1 cellular context compared by ENCODE assay signal in the genomic region with DNA sequence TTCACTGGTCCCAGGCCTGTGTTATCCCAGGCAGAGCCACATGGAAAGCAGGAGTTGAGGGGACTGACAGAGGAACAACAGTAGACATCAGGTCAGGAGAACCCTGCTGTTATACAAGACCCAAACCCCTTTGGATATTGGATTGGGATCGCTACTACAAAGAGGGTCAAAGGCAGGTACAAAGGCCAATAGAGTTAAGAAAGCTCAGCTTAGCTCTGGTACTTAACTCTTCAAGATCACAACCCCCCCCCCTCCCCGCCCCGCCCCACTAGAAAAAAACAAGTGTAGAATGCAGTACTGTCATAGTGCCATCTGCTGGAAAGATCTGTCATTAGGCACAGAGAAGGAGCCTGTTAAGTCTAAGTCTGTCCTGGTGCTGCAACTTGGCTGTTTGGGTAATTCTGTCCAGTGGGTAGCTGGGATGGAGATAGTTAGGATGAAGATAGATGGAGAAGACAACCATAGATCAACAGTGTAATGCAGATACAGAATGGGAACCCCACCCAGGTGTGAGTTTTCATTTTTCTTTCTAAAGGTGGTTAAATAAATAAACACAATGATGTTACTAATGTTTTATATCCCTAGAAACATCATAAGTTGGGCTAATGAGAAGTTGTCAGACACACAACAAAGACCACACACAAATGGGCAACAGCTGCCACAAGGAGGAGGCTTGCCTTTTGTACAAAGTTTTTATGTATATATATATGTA.
TF ChIP-seq lines count a peak whose summit lies in the region.

No MANE protein-coding gene starts in this region.

TF ChIP-seq in HepG2, 621 proteins besides CTCF, POLR2A, EP300 and RAD21 (continued from another document and continues in another):
- no peak for TF ChIP-seq ZNF781 (CRISPR knock-in tag; IDR thresholded peaks at IDR 0.05; ENCODE audit: borderline replicate concordance, not compliant biosample characterization)
- no peak for TF ChIP-seq POGZ (CRISPR knock-in tag; IDR thresholded peaks at IDR 0.05)
- TF ChIP-seq SIN3B (IDR thresholded peaks at IDR 0.05; ENCODE audit: low read length) = no peak
- TF ChIP-seq THYN1 (CRISPR knock-in tag; IDR thresholded peaks at IDR 0.05; ENCODE audit: borderline replicate concordance, low read depth) = no peak
- TF ChIP-seq POLR2G (IDR thresholded peaks at IDR 0.05; ENCODE audit: low read depth, low read length) = no peak
- TF ChIP-seq ZNF883 (CRISPR knock-in tag; IDR thresholded peaks at IDR 0.05; ENCODE audit: not compliant biosample characterization) = no peak
- no peak for TF ChIP-seq NFE2L2 (IDR thresholded peaks at IDR 0.05; ENCODE audit: low read length)
- TF ChIP-seq, protein P1, sequence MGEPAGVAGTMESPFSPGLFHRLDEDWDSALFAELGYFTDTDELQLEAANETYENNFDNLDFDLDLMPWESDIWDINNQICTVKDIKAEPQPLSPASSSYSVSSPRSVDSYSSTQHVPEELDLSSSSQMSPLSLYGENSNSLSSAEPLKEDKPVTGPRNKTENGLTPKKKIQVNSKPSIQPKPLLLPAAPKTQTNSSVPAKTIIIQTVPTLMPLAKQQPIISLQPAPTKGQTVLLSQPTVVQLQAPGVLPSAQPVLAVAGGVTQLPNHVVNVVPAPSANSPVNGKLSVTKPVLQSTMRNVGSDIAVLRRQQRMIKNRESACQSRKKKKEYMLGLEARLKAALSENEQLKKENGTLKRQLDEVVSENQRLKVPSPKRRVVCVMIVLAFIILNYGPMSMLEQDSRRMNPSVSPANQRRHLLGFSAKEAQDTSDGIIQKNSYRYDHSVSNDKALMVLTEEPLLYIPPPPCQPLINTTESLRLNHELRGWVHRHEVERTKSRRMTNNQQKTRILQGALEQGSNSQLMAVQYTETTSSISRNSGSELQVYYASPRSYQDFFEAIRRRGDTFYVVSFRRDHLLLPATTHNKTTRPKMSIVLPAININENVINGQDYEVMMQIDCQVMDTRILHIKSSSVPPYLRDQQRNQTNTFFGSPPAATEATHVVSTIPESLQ (CRISPR knock-in tag; conservative IDR thresholded peaks at IDR 0.05) = no peak
- TF ChIP-seq, protein P2, sequence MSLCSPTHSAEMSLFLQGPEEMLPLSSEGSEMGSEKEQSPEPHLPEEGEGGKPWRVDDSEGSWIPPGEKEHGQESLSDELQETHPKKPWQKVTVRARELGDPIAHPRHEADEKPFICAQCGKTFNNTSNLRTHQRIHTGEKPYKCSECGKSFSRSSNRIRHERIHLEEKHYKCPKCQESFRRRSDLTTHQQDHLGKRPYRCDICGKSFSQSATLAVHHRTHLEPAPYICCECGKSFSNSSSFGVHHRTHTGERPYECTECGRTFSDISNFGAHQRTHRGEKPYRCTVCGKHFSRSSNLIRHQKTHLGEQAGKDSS (CRISPR knock-in tag; IDR thresholded peaks at IDR 0.05; ENCODE audit: borderline replicate concordance, low read depth) = no peak
- TF ChIP-seq SSRP1 (CRISPR knock-in tag; IDR thresholded peaks at IDR 0.05) = no peak
- no peak for TF ChIP-seq RFXAP (CRISPR knock-in tag; IDR thresholded peaks at IDR 0.05; ENCODE audit: borderline replicate concordance)
- TF ChIP-seq, protein P3, sequence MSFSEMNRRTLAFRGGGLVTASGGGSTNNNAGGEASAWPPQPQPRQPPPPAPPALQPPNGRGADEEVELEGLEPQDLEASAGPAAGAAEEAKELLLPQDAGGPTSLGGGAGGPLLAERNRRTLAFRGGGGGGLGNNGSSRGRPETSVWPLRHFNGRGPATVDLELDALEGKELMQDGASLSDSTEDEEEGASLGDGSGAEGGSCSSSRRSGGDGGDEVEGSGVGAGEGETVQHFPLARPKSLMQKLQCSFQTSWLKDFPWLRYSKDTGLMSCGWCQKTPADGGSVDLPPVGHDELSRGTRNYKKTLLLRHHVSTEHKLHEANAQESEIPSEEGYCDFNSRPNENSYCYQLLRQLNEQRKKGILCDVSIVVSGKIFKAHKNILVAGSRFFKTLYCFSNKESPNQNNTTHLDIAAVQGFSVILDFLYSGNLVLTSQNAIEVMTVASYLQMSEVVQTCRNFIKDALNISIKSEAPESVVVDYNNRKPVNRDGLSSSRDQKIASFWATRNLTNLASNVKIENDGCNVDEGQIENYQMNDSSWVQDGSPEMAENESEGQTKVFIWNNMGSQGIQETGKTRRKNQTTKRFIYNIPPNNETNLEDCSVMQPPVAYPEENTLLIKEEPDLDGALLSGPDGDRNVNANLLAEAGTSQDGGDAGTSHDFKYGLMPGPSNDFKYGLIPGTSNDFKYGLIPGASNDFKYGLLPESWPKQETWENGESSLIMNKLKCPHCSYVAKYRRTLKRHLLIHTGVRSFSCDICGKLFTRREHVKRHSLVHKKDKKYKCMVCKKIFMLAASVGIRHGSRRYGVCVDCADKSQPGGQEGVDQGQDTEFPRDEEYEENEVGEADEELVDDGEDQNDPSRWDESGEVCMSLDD (CRISPR knock-in tag; IDR thresholded peaks at IDR 0.05; ENCODE audit: borderline replicate concordance) = no peak
- no peak for TF ChIP-seq ZNF224 (CRISPR knock-in tag; IDR thresholded peaks at IDR 0.05)
- TF ChIP-seq, protein P4, sequence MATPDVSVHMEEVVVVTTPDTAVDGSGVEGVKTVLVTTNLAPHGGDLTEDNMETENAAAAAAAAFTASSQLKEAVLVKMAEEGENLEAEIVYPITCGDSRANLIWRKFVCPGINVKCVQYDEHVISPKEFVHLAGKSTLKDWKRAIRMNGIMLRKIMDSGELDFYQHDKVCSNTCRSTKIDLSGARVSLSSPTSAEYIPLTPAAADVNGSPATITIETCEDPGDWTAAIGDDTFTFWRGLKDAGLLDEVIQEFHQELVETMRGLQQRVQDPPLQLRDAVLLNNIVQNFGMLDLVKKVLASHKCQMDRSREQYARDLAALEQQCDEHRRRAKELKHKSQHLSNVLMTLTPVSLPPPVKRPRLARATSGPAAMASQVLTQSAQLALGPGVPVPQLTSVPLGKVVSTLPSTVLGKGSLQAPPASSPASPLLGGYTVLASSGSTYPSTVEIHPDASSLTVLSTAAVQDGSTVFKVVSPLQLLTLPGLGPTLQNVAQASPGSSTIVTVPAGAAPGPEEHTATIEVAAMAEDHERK (CRISPR knock-in tag; IDR thresholded peaks at IDR 0.05; ENCODE audit: low read depth) = no peak
- TF ChIP-seq ZNF430 (CRISPR knock-in tag; IDR thresholded peaks at IDR 0.05) = no peak
- TF ChIP-seq ZNF546 (CRISPR knock-in tag; conservative IDR thresholded peaks at IDR 0.05) = no peak
- TF ChIP-seq SP1 (IDR thresholded peaks at IDR 0.05) = no peak
- 0 out of 2 replicates have a peak, but pooled peaks have one; percentile 28 for TF ChIP-seq SP1 (CRISPR knock-in tag; IDR thresholded peaks at IDR 0.05)
- TF ChIP-seq, protein P5, sequence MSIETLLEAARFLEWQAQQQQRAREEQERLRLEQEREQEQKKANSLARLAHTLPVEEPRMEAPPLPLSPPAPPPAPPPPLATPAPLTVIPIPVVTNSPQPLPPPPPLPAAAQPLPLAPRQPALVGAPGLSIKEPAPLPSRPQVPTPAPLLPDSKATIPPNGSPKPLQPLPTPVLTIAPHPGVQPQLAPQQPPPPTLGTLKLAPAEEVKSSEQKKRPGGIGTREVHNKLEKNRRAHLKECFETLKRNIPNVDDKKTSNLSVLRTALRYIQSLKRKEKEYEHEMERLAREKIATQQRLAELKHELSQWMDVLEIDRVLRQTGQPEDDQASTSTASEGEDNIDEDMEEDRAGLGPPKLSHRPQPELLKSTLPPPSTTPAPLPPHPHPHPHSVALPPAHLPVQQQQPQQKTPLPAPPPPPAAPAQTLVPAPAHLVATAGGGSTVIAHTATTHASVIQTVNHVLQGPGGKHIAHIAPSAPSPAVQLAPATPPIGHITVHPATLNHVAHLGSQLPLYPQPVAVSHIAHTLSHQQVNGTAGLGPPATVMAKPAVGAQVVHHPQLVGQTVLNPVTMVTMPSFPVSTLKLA (IDR thresholded peaks at IDR 0.05) = no peak
- TF ChIP-seq NR3C1 (CRISPR knock-in tag; IDR thresholded peaks at IDR 0.05) = no peak
- TF ChIP-seq ZNF3 (CRISPR knock-in tag; IDR thresholded peaks at IDR 0.05) = no peak
- TF ChIP-seq, protein P6, sequence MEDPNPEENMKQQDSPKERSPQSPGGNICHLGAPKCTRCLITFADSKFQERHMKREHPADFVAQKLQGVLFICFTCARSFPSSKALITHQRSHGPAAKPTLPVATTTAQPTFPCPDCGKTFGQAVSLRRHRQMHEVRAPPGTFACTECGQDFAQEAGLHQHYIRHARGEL (CRISPR knock-in tag; IDR thresholded peaks at IDR 0.05) = no peak
- no peak for TF ChIP-seq KLF16 (CRISPR knock-in tag; IDR thresholded peaks at IDR 0.05)
- TF ChIP-seq ZNF354B (CRISPR knock-in tag; IDR thresholded peaks at IDR 0.05) = no peak
- no peak for TF ChIP-seq ZNF773 (CRISPR knock-in tag; IDR thresholded peaks at IDR 0.05; ENCODE audit: borderline replicate concordance)
- TF ChIP-seq, protein P7, sequence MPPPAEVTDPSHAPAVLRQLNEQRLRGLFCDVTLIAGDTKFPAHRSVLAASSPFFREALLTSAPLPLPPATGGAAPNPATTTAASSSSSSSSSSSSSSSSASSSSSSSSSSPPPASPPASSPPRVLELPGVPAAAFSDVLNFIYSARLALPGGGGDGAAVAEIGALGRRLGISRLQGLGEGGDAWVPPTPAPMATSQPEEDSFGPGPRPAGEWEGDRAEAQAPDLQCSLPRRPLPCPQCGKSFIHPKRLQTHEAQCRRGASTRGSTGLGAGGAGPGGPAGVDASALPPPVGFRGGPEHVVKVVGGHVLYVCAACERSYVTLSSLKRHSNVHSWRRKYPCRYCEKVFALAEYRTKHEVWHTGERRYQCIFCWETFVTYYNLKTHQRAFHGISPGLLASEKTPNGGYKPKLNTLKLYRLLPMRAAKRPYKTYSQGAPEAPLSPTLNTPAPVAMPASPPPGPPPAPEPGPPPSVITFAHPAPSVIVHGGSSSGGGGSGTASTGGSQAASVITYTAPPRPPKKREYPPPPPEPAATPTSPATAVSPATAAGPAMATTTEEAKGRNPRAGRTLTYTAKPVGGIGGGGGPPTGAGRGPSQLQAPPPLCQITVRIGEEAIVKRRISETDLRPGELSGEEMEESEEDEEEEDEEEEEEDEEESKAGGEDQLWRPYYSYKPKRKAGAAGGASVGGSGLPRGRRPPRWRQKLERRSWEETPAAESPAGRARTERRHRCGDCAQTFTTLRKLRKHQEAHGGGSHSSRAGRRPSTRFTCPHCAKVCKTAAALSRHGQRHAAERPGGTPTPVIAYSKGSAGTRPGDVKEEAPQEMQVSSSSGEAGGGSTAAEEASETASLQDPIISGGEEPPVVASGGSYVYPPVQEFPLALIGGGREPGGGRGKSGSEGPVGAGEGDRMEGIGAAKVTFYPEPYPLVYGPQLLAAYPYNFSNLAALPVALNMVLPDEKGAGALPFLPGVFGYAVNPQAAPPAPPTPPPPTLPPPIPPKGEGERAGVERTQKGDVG (CRISPR knock-in tag; IDR thresholded peaks at IDR 0.05; ENCODE audit: borderline replicate concordance) = no peak
- no peak for TF ChIP-seq SMARCC2 (IDR thresholded peaks at IDR 0.05)
- no peak for TF ChIP-seq ARNT2 (CRISPR knock-in tag; IDR thresholded peaks at IDR 0.05; ENCODE audit: low read depth)
- no peak for TF ChIP-seq TEAD2 (CRISPR knock-in tag; IDR thresholded peaks at IDR 0.05)
- TF ChIP-seq ZNF790 (CRISPR knock-in tag; IDR thresholded peaks at IDR 0.05; ENCODE audit: borderline replicate concordance) = no peak
- no peak for TF ChIP-seq HOXA7 (CRISPR knock-in tag; IDR thresholded peaks at IDR 0.05)
- no peak for TF ChIP-seq SNRNP70 (IDR thresholded peaks at IDR 0.05; ENCODE audit: low read depth, low read length)
- no peak for TF ChIP-seq TOPORS (CRISPR knock-in tag; IDR thresholded peaks at IDR 0.05)
- TF ChIP-seq FOXO1 (CRISPR knock-in tag; IDR thresholded peaks at IDR 0.05) = no peak
- no peak for TF ChIP-seq PHF21A (CRISPR knock-in tag; IDR thresholded peaks at IDR 0.05)
- TF ChIP-seq, protein P8, sequence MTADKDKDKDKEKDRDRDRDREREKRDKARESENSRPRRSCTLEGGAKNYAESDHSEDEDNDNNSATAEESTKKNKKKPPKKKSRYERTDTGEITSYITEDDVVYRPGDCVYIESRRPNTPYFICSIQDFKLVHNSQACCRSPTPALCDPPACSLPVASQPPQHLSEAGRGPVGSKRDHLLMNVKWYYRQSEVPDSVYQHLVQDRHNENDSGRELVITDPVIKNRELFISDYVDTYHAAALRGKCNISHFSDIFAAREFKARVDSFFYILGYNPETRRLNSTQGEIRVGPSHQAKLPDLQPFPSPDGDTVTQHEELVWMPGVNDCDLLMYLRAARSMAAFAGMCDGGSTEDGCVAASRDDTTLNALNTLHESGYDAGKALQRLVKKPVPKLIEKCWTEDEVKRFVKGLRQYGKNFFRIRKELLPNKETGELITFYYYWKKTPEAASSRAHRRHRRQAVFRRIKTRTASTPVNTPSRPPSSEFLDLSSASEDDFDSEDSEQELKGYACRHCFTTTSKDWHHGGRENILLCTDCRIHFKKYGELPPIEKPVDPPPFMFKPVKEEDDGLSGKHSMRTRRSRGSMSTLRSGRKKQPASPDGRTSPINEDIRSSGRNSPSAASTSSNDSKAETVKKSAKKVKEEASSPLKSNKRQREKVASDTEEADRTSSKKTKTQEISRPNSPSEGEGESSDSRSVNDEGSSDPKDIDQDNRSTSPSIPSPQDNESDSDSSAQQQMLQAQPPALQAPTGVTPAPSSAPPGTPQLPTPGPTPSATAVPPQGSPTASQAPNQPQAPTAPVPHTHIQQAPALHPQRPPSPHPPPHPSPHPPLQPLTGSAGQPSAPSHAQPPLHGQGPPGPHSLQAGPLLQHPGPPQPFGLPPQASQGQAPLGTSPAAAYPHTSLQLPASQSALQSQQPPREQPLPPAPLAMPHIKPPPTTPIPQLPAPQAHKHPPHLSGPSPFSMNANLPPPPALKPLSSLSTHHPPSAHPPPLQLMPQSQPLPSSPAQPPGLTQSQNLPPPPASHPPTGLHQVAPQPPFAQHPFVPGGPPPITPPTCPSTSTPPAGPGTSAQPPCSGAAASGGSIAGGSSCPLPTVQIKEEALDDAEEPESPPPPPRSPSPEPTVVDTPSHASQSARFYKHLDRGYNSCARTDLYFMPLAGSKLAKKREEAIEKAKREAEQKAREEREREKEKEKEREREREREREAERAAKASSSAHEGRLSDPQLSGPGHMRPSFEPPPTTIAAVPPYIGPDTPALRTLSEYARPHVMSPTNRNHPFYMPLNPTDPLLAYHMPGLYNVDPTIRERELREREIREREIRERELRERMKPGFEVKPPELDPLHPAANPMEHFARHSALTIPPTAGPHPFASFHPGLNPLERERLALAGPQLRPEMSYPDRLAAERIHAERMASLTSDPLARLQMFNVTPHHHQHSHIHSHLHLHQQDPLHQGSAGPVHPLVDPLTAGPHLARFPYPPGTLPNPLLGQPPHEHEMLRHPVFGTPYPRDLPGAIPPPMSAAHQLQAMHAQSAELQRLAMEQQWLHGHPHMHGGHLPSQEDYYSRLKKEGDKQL (CRISPR knock-in tag; IDR thresholded peaks at IDR 0.05; ENCODE audit: low read depth) = no peak
- TF ChIP-seq ZNF33B (CRISPR knock-in tag; IDR thresholded peaks at IDR 0.05) = no peak
- no peak for TF ChIP-seq PHF20 (CRISPR knock-in tag; IDR thresholded peaks at IDR 0.05)
- peak; percentile 28; the same call in 1 of the 2 replicates for TF ChIP-seq FOXK1 (CRISPR knock-in tag; IDR thresholded peaks at IDR 0.05; ENCODE audit: borderline replicate concordance, low read depth)
- no peak for TF ChIP-seq SCMH1 (CRISPR knock-in tag; IDR thresholded peaks at IDR 0.05; ENCODE audit: borderline replicate concordance)
- TF ChIP-seq ZFP36L1 (CRISPR knock-in tag; IDR thresholded peaks at IDR 0.05) = no peak
